1 cellular context compared by ENCODE assay signal in the genomic region with DNA sequence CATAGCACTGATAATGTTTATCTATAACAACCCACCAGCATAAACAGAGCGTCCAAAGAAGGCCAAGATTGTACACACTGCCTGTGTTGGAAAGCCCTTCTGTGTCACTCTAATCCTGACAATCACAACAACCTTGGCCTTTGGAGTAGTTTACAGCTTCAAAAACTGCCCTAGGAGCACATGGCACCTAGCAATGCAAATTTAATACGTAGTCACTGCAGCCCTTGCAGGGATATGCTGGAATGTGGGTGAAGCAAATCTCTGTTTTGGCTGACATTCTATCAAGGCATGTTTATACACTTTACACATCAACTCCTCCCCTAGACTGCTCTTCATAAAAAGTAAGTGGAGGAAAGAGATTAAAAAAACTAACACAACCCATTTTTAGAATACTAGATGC.
TF ChIP-seq lines count a peak whose summit lies in the region.

No MANE protein-coding gene starts in this region.

TF ChIP-seq in H1, 55 proteins besides CTCF, POLR2A, EP300 and RAD21 (continued from another document):
- TF ChIP-seq, protein P1, sequence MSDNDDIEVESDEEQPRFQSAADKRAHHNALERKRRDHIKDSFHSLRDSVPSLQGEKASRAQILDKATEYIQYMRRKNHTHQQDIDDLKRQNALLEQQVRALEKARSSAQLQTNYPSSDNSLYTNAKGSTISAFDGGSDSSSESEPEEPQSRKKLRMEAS (IDR thresholded peaks at IDR 0.05): peak; percentile 63
- TF ChIP-seq TEAD4 (IDR thresholded peaks at IDR 0.05; ENCODE audit: low read depth, low read length): peak; percentile 43; the same call in 1 of the 2 replicates
